18 cellular contexts compared by ENCODE assay signal in genomic region chr2:3174626-3175567, GRCh38.
"Had no signal": no experiment of that assay in that cellular context is flagged by ENCODE, and none has a peak within 500 bp of the region (broad histone marks: within the 10 kb centered on the region; RNA-seq: fewer than 3 reads in every experiment).

No MANE protein-coding gene starts in this region.

- H3K9me3 ChIP-seq: esophagus muscularis mucosa, pancreas, prostate gland, right lobe of liver, tibial artery, upper lobe of left lung, vagina had no signal

- H3K36me3 Mint-ChIP-seq: natural killer cell had no signal

- H3K27me3 Mint-ChIP-seq: dendritic cell treated with granulocyte-macrophage colony-stimulating factor and Interleukin-4, amounts not matched to agents 40 ng/mL and 50 ng/mL, for 4 days; effector memory CD8-positive, alpha-beta T cell had no signal

- H3K4me3 ChIP-seq: esophagus muscularis mucosa, pancreas, prostate gland, right lobe of liver, tibial artery, upper lobe of left lung, vagina had no signal

- H3K27me3 ChIP-seq: esophagus muscularis mucosa, pancreas, right lobe of liver, tibial artery, upper lobe of left lung, vagina had no signal

- H3K4me1 ChIP-seq: esophagus muscularis mucosa, pancreas, prostate gland, right lobe of liver, tibial artery, upper lobe of left lung had no signal

- H3K27ac ChIP-seq: epithelial cell of prostate, esophagus muscularis mucosa, pancreas, prostate gland, right lobe of liver, tibial artery, upper lobe of left lung, vagina had no signal

- H3K27ac Mint-ChIP-seq: dendritic cell treated with granulocyte-macrophage colony-stimulating factor and Interleukin-4, amounts not matched to agents 40 ng/mL and 50 ng/mL, for 4 days; effector memory CD8-positive, alpha-beta T cell; mesothelial cell of epicardium; natural killer cell had no signal

- H3K9me3 Mint-ChIP-seq: dendritic cell treated with granulocyte-macrophage colony-stimulating factor and Interleukin-4, amounts not matched to agents 40 ng/mL and 50 ng/mL, for 4 days; effector memory CD8-positive, alpha-beta T cell; mesothelial cell of epicardium; natural killer cell; neural crest cell had no signal

- DNase-seq: effector memory CD8-positive, alpha-beta T cell; left colon; natural killer cell; nucleus accumbens; stimulated activated CD4-positive, alpha-beta T cell treated with anti-CD3 and anti-CD28 coated beads, Interleukin-2, amount 100 ng/mL, for 24 hours; stimulated activated CD4-positive, alpha-beta T cell treated with anti-CD3 and anti-CD28 coated beads, Interleukin-4, amount 100 ng/mL, for 4 hours; stimulated activated naive CD4-positive, alpha-beta T cell; upper lobe of left lung had no signal

- H3K4me1 Mint-ChIP-seq: neural crest cell had no signal

- H3K4me3 Mint-ChIP-seq: dendritic cell treated with granulocyte-macrophage colony-stimulating factor and Interleukin-4, amounts not matched to agents 40 ng/mL and 50 ng/mL, for 4 days; effector memory CD8-positive, alpha-beta T cell; mesothelial cell of epicardium; natural killer cell; neural crest cell had no signal

- H3K36me3 ChIP-seq: pancreas, prostate gland, right lobe of liver, vagina had no signal
